Comparison of ENCODE assay signal across 26 cellular contexts in the genomic region with DNA sequence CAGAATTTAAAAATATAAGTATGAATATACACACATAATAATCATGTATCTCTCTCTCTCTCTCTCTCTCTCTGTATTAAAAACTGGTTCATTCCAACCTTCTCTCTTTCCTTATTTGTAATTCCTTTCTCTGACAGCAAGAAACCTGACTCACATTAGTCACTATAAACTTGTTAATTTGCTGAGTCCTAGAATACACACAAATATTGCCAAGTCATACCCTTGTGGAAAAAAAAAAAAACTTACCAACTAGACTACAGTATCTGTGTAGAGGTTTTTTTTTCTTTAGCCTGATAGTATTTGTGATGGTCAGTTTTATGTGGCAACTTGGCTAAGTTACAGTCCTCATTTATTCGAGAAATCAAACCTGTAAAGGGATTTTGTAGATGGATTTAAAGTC. TPM values are rescaled to one million over a fixed set of nuclear protein-coding genes. Genes with fewer than 3 reads are reported as not detected.
DNase-seq lines count a peak whose midpoint lies in the region; ATAC-seq, FAIRE-seq and TF ChIP-seq lines count a peak whose summit lies in the region.
"Had no signal": no experiment of that assay in that cellular context is flagged by ENCODE, and none has a peak within 500 bp of the region (broad histone marks: within the 10 kb centered on the region; RNA-seq: fewer than 3 reads in every experiment).

No MANE protein-coding gene starts in this region.

- H4K20me1 ChIP-seq in GM23248 (ENCODE audit: insufficient read depth), result no peaks in the 10 kb centered on the region

- in situ Hi-C loops in GM23248 (cut with MboI), result no loop called here

- TF ChIP-seq CTCF in LNCaP clone FGC (IDR thresholded peaks at IDR 0.05; ENCODE audit: control insufficient read depth, extremely low read depth, insufficient read depth), result no peak
- no peak for TF ChIP-seq CTCF in epithelial cell of esophagus (IDR thresholded peaks at IDR 0.05; ENCODE audit: insufficient read depth, low read depth, low read length, missing control alignments)
- no peak for TF ChIP-seq CTCF in pancreas (IDR thresholded peaks at IDR 0.05)
- TF ChIP-seq CTCF in coronary artery (IDR thresholded peaks at IDR 0.05), result no peak

- H3K36me3 ChIP-seq in GM23248 (ENCODE audit: low read depth), result no peaks in the 10 kb centered on the region
- H3K36me3 ChIP-seq in pancreas, result no peaks in the 10 kb centered on the region
- H3K36me3 ChIP-seq: sigmoid colon, SJCRH30 had no signal

- intact Hi-C loops in pancreas (cut with DNase I), result no loop called here

- H3K4me2 ChIP-seq in GM23248 (ENCODE audit: unreplicated experiment), result no peak overlapping the region
- H3K4me2 ChIP-seq: KMS-11 had no signal

- H3K27ac ChIP-seq in GM23248, result no peak overlapping the region
- H3K27ac ChIP-seq in pancreas, result no peak overlapping the region
- no peak overlapping the region for H3K27ac ChIP-seq in coronary artery
- H3K27ac ChIP-seq: KMS-11, sigmoid colon, SJCRH30 had no signal

- DNase-seq in GM23248, result peak; percentile 20
- DNase-seq in LNCaP clone FGC (ENCODE audit: low read depth), result peak; percentile 56
- DNase-seq in epithelial cell of esophagus (ENCODE audit: low read depth), result peak; percentile 72
- DNase-seq in pancreas, result no peak
- no peak for DNase-seq in coronary artery (ENCODE audit: low spot score)
- no peak for DNase-seq in DMS 273 treated with DMSO at 0.1 percent for 48 hours (lab: John Stamatoyannopoulos, UW)
- DNase-seq in NCI-H1105 (lab: John Stamatoyannopoulos, UW), result no peak
- DNase-seq: activated B cell treated with CpG ODN at 0.5 μM for 24 hours; activated CD4-positive, alpha-beta T cell treated with anti-CD3 and anti-CD28 coated beads, Interleukin-2, amount 50 U/mL, for 1 hour; activated naive CD4-positive, alpha-beta T cell treated with anti-CD3 and anti-CD28 coated beads, Interleukin-2, amount 10 ng/mL, durations not matched to agents 7 days and 5 days; amniotic stem cell; effector CD8-positive, alpha-beta T cell; erythroblast; hippocampal formation; left colon; NCI-H1436 treated with DMSO at 0.1 percent for 48 hours; sigmoid colon; SJCRH30; stimulated activated CD4-positive, alpha-beta T cell treated with anti-CD3 and anti-CD28 coated beads, Interleukin-4, amount 100 ng/mL, for 4 hours had no signal

- no peak overlapping the region for H2AFZ ChIP-seq in GM23248

- no peaks in the 10 kb centered on the region for H3K9me3 ChIP-seq in GM23248 (ENCODE audit: low read depth)
- H3K9me3 ChIP-seq in pancreas, result no peaks in the 10 kb centered on the region
- H3K9me3 ChIP-seq: sigmoid colon, SJCRH30 had no signal

- WGBS in GM23248 (ENCODE audit: low coverage in 1 of 2, low lambda C conversion rate in 2 of 2, missing lambda C conversion rate in 2 of 2), 2 experiments, result 61 to 62% methylated on average over 1 of the region's 1 CpG
- WGBS in pancreas, 2 donors, result 51 to 57% methylated on average over 1 of the region's 1 CpG

- FAIRE-seq in pancreas (lab: Jason Lieb, UNC), result no peak
- FAIRE-seq: colon, H1 had no signal

- H3K9ac ChIP-seq in GM23248, result no peak overlapping the region
- H3K9ac ChIP-seq: KMS-11 had no signal

- H3K27me3 ChIP-seq in GM23248 (replicated peaks; ENCODE audit: insufficient read depth) (no peaks in the 10 kb centered on the region; the same call in 1 of the 2 replicates), pancreas (no peaks in the 10 kb centered on the region)
- H3K27me3 ChIP-seq: sigmoid colon had no signal

- no peak overlapping the region for H3K4me3 ChIP-seq in GM23248
- no peak overlapping the region for H3K4me3 ChIP-seq in LNCaP clone FGC (ENCODE audit: low read depth, low read length)
- no peak overlapping the region for H3K4me3 ChIP-seq in epithelial cell of esophagus (ENCODE audit: low read length)
- no peak overlapping the region for H3K4me3 ChIP-seq in pancreas
- H3K4me3 ChIP-seq in coronary artery, result no peak overlapping the region
- H3K4me3 ChIP-seq: sigmoid colon, SJCRH30 had no signal

- H3F3A ChIP-seq in GM23248 (ENCODE audit: insufficient read depth), result no peaks in the 10 kb centered on the region

- peak in 3 of 4 donors; percentile 63 to 79 (median 71) for ATAC-seq in pancreas
- ATAC-seq: left colon; stimulated activated memory B cell treated with anti-CD40 and anti-IgM and Interleukin-4, amounts not matched to agents 10 μg/mL and 1 μg/mL and 100 μg/mL, for 72 hours had no signal

- H3K4me1 ChIP-seq in GM23248 (ENCODE audit: insufficient read depth) (no peaks in the 10 kb centered on the region), pancreas (no peaks in the 10 kb centered on the region)
- H3K4me1 ChIP-seq: sigmoid colon, SJCRH30 had no signal

- no peaks in the 10 kb centered on the region for H3K9me2 ChIP-seq in GM23248 (ENCODE audit: insufficient read depth)

- no peaks in the 10 kb centered on the region for H3K79me2 ChIP-seq in GM23248 (ENCODE audit: insufficient read depth)

RNA-seq across cellular contexts. Expression of gene NHLH2, which starts 26.3 kb away (rescaled TPM):
- not detected in 2 replicates for total RNA-seq in GM23248 (2014; rRNA removed; shearing (Covaris generic))
- polyA plus RNA-seq in GM23248 (2016; fragmentation: Nextera tagmentation; extraction: Ambion mirVana) (0.08 TPM in 1 of 2 replicates, not detected in the other), pancreas (under 1 TPM in 1 of 2 donors, not detected in 1; 0.12 TPM)
- under 1 TPM in 2 of 6 donors, not detected in 4; 0.03 to 0.06 TPM for total RNA-seq in pancreas
- total RNA-seq: activated B cell treated with CpG ODN at 0.5 μM for 24 hours; activated T-helper 1 cell treated with anti-CD3 and anti-CD28 coated beads, Interleukin-12 subunit alpha, Interleukin-12 subunit beta, Interleukin-2, Interleukin-4 antibody, amounts not matched to agents 30 ng/mL and 10 ng/mL and 1 ng/mL, durations not matched to agents 14 hours and 24 hours and 36 hours; left colon; posterior vena cava; SJCRH30 had no signal
- polyA plus RNA-seq: CD14-positive monocyte, sigmoid colon had no signal

Comparison
In these comparisons a context has a peak if more than half of its experiments do, and no peak if none do; other contexts are left out.
1. DNase-seq: peak in GM23248 (single experiment), LNCaP clone FGC (single experiment) and epithelial cell of esophagus (single experiment); none in pancreas (0 of 6), coronary artery (single experiment), DMS 273 treated with DMSO at 0.1 percent for 48 hours (single experiment) and NCI-H1105 (single experiment).